Comparison of ENCODE assay signal across 18 cellular contexts in the genomic region with DNA sequence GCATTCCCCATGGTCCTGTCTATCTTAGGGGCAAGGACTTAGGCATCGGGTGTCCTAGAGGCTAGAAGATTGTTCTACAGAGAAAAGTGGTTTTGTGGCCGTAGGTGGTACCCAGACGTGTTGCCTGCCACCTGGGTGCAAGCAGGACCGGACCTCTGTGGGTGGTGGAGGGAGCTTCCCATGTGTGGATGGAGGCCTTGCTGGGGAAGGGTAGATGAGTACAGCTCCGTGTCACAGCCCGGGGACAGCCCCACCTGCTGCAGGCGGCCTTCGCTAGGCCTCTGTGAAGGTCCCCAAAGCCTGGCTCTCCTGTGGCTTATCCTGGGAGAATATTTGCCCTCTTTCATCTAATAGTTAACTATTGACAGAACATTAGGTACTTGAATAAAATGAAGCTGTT. TPM values are rescaled to one million over a fixed set of nuclear protein-coding genes. Genes with fewer than 3 reads are reported as not detected.
DNase-seq lines count a peak whose midpoint lies in the region; ATAC-seq and TF ChIP-seq lines count a peak whose summit lies in the region.
"Had no signal": no experiment of that assay in that cellular context is flagged by ENCODE, and none has a peak within 500 bp of the region (broad histone marks: within the 10 kb centered on the region; RNA-seq: fewer than 3 reads in every experiment).

No MANE protein-coding gene starts in this region.

- CTCF ChIA-PET in SK-N-SH (lab: Yijun Ruan, JAX), result interaction anchor here (1.0 to 1.6 kb wide), 3 partner anchors 11 to 100 kb away, joined by 3 read pairs; no protein-coding TSS in a partner anchor

- no peak for TF ChIP-seq POLR2A in right lobe of liver (IDR thresholded peaks at IDR 0.05)
- TF ChIP-seq POLR2A in prostate gland (IDR thresholded peaks at IDR 0.05), result no peak

- intact Hi-C loops in right lobe of liver (cut with DNase I), result no loop called here
- intact Hi-C loops in prostate gland (cut with DNase I), result no loop called here

- TF ChIP-seq CTCF in SK-N-SH (IDR thresholded peaks at IDR 0.05) (no peak), right lobe of liver (IDR thresholded peaks at IDR 0.05) (no peak), prostate gland (IDR thresholded peaks at IDR 0.05) (no peak), GM10266 (IDR thresholded peaks at IDR 0.05; ENCODE audit: control insufficient read depth, insufficient read depth, low read depth, missing control alignments) (no peak)

- 98% methylated on average over 8 of the region's 8 CpGs for WGBS in SK-N-SH (ENCODE audit: low lambda C conversion rate)
- 19% methylated on average over 3 of the region's 8 CpGs for WGBS in right lobe of liver (ENCODE audit: insufficient coverage, low coverage, low lambda C conversion rate, missing lambda C conversion rate)
- 94% methylated on average over 8 of the region's 8 CpGs for WGBS in prostate gland

- ATAC-seq in SK-N-SH treated with all-trans-retinoic acid at 6 μM for 48 hours (no peak), T-helper 17 cell (no peak), right lobe of liver (peak; percentile 33 to 70 (median 53))

- H3K9ac ChIP-seq in SK-N-SH (no peak overlapping the region), subcutaneous abdominal adipose tissue (ENCODE audit: low read length in 5 of 5) (no peak overlapping the region)

- H4K20me1 ChIP-seq in SK-N-SH (ENCODE audit: insufficient read depth), result peaks cover 61% of the 10 kb centered on the region

- no peaks in the 10 kb centered on the region for H3K9me2 ChIP-seq in SK-N-SH

- no peaks in the 10 kb centered on the region for H3K36me3 Mint-ChIP-seq in T-helper 17 cell (ENCODE audit: low read depth)
- H3K36me3 Mint-ChIP-seq: CD4-positive, CD25-positive, alpha-beta regulatory T cell had no signal

- peaks cover 4% of the 10 kb centered on the region for H3F3A ChIP-seq in SK-N-SH (replicated peaks; ENCODE audit: insufficient read depth)

- no peak overlapping the region for H2AFZ ChIP-seq in SK-N-SH (ENCODE audit: low read depth)

- TF ChIP-seq EP300 in SK-N-SH (IDR thresholded peaks at IDR 0.05; ENCODE audit: borderline replicate concordance in 1 of 2, low read depth in 1 of 2, low read length in 1 of 2), result no peak

- no peak overlapping the region for H3K4me3 ChIP-seq in SK-N-SH (ENCODE audit: low read depth in 2 of 2, low read length in 1 of 2)
- no peak overlapping the region for H3K4me3 ChIP-seq in right lobe of liver
- no peak overlapping the region for H3K4me3 ChIP-seq in subcutaneous abdominal adipose tissue (ENCODE audit: low read depth in 1 of 5, low read length in 5 of 5)
- no peak overlapping the region for H3K4me3 ChIP-seq in prostate gland

- peak overlapping the region; percentile 37 for H3K27ac Mint-ChIP-seq in T-helper 17 cell
- H3K27ac Mint-ChIP-seq: CD4-positive, CD25-positive, alpha-beta regulatory T cell had no signal

- H3K27me3 ChIP-seq in SK-N-SH (ENCODE audit: insufficient read depth) (no peaks in the 10 kb centered on the region), right lobe of liver (no peaks in the 10 kb centered on the region), subcutaneous abdominal adipose tissue (ENCODE audit: control insufficient read depth in 5 of 5, insufficient read depth in 4 of 5, low read length in 5 of 5) (no peaks in the 10 kb centered on the region), prostate gland (replicated peaks; ENCODE audit: insufficient read depth) (no peaks in the 10 kb centered on the region)

- H3K27ac ChIP-seq in SK-N-SH (ENCODE audit: low read depth in 2 of 2, low read length in 1 of 2) (peak overlapping the region in 1 of 2 experiments; percentile 74; a peak in 2 of 4 replicates), right lobe of liver (peak overlapping the region in 1 of 3 donors; percentile 42), subcutaneous abdominal adipose tissue (ENCODE audit: low read depth, low read length) (peak overlapping the region; percentile 72), prostate gland (no peak overlapping the region)
- H3K27ac ChIP-seq: 22Rv1 had no signal

- peaks cover 3% of the 10 kb centered on the region for H3K4me1 Mint-ChIP-seq in T-helper 17 cell
- H3K4me1 Mint-ChIP-seq: CD4-positive, CD25-positive, alpha-beta regulatory T cell had no signal

- H3K9me3 ChIP-seq in SK-N-SH, result no peaks in the 10 kb centered on the region
- no peaks in the 10 kb centered on the region for H3K9me3 ChIP-seq in T-helper 17 cell (ENCODE audit: control insufficient read depth, low read length, poor library complexity, severe bottlenecking)
- no peaks in the 10 kb centered on the region for H3K9me3 ChIP-seq in right lobe of liver
- peaks cover 3 to 6% (median 4%) of the 10 kb centered on the region in 5 donors for H3K9me3 ChIP-seq in subcutaneous abdominal adipose tissue (ENCODE audit: control insufficient read depth in 5 of 5, low read length in 5 of 5)
- H3K9me3 ChIP-seq in prostate gland, result no peaks in the 10 kb centered on the region
- H3K9me3 ChIP-seq: Caco-2 had no signal

- DNase-seq in SK-N-SH (no peak), T-helper 17 cell (no peak), right lobe of liver (no peak), prostate gland (ENCODE audit: low spot score) (no peak), GM10266 (ENCODE audit: extremely low spot score) (no peak)
- no peak for DNase-seq in activated CD4-positive, alpha-beta T cell treated with anti-CD3 and anti-CD28 coated beads for 4 hours
- DNase-seq: AML-193; Caco-2; CD4-positive, CD25-positive, alpha-beta regulatory T cell; KG1; MV-4-11; NCI-H1694 treated with DMSO at 0.1 percent for 48 hours; NCI-H510A; NCI-H748 treated with DMSO at 0.1 percent for 48 hours; SHP77 had no signal

- peaks cover 93% of the 10 kb centered on the region for H3K79me2 ChIP-seq in SK-N-SH (ENCODE audit: insufficient read depth)

- peaks cover 20% of the 10 kb centered on the region for H3K27me3 Mint-ChIP-seq in T-helper 17 cell

- H3K4me3 Mint-ChIP-seq in T-helper 17 cell, result no peak overlapping the region
- H3K4me3 Mint-ChIP-seq: CD4-positive, CD25-positive, alpha-beta regulatory T cell had no signal

- H3K4me1 ChIP-seq in SK-N-SH (ENCODE audit: control insufficient read depth in 1 of 2, insufficient read depth in 2 of 2, low read depth in 1 of 2, low read length in 1 of 2) (peaks cover 16 to 28% of the 10 kb centered on the region in 2 experiments), right lobe of liver (peaks cover 0 to 44% (median 12%) of the 10 kb centered on the region in 4 donors), subcutaneous abdominal adipose tissue (ENCODE audit: control insufficient read depth in 5 of 5, insufficient read depth in 5 of 5, low read length in 5 of 5) (peaks cover 0 to 64% (median 42%) of the 10 kb centered on the region in 5 donors), prostate gland (replicated peaks) (no peaks in the 10 kb centered on the region)
- H3K4me1 ChIP-seq: Caco-2 had no signal

- TF ChIP-seq RAD21 in SK-N-SH (IDR thresholded peaks at IDR 0.05; ENCODE audit: low read length), result no peak

- H3K4me2 ChIP-seq in SK-N-SH, result peak overlapping the region; percentile 68

- H3K36me3 ChIP-seq in SK-N-SH (replicated peaks in 1 of 2; ENCODE audit: control insufficient read depth in 1 of 2, insufficient read depth in 2 of 2, low read length in 1 of 2) (peaks cover 0 to 4% of the 10 kb centered on the region in 2 experiments), right lobe of liver (no peaks in the 10 kb centered on the region), subcutaneous abdominal adipose tissue (ENCODE audit: control insufficient read depth in 5 of 5, insufficient read depth in 5 of 5, low read length in 5 of 5) (no peaks in the 10 kb centered on the region), prostate gland (no peaks in the 10 kb centered on the region)

- POLR2A ChIA-PET in SK-N-SH (lab: Yijun Ruan, JAX), result interaction anchor here (0.6 kb wide), 1 partner anchor 32 kb away, joined by 3 read pairs; no protein-coding TSS in a partner anchor

TF ChIP-seq in SK-N-SH, 30 proteins besides CTCF, POLR2A, EP300 and RAD21 (continues in another document):
- TF ChIP-seq FOXM1 (IDR thresholded peaks at IDR 0.05; ENCODE audit: low read depth), result no peak
- TF ChIP-seq POLR2AphosphoS5 (IDR thresholded peaks at IDR 0.05; ENCODE audit: low read depth, low read length), result no peak
- TF ChIP-seq, protein P1, sequence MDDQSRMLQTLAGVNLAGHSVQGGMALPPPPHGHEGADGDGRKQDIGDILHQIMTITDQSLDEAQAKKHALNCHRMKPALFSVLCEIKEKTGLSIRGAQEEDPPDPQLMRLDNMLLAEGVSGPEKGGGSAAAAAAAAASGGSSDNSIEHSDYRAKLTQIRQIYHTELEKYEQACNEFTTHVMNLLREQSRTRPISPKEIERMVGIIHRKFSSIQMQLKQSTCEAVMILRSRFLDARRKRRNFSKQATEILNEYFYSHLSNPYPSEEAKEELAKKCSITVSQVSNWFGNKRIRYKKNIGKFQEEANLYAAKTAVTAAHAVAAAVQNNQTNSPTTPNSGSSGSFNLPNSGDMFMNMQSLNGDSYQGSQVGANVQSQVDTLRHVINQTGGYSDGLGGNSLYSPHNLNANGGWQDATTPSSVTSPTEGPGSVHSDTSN (IDR thresholded peaks at IDR 0.05), result no peak
- TF ChIP-seq JUND (IDR thresholded peaks at IDR 0.05), result no peak
- TF ChIP-seq TAF1 (IDR thresholded peaks at IDR 0.05; ENCODE audit: borderline replicate concordance, low read depth, low read length), result no peak
- no peak for TF ChIP-seq YY1 (IDR thresholded peaks at IDR 0.05; ENCODE audit: low read depth)

TF ChIP-seq in SK-N-SH treated with all-trans-retinoic acid at 6 μM for 48 hours, 23 proteins besides CTCF, POLR2A, EP300 and RAD21 (continues in another document):
- TF ChIP-seq CSDC2 (CRISPR knock-in tag; IDR thresholded peaks at IDR 0.05) (no peak), ARNTL (CRISPR knock-in tag; IDR thresholded peaks at IDR 0.05; ENCODE audit: borderline replicate concordance, low read depth) (no peak), SNAI2 (CRISPR knock-in tag; IDR thresholded peaks at IDR 0.05) (no peak)
- TF ChIP-seq, protein P2, sequence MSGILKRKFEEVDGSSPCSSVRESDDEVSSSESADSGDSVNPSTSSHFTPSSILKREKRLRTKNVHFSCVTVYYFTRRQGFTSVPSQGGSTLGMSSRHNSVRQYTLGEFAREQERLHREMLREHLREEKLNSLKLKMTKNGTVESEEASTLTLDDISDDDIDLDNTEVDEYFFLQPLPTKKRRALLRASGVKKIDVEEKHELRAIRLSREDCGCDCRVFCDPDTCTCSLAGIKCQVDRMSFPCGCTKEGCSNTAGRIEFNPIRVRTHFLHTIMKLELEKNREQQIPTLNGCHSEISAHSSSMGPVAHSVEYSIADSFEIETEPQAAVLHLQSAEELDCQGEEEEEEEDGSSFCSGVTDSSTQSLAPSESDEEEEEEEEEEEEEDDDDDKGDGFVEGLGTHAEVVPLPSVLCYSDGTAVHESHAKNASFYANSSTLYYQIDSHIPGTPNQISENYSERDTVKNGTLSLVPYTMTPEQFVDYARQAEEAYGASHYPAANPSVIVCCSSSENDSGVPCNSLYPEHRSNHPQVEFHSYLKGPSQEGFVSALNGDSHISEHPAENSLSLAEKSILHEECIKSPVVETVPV (CRISPR knock-in tag; IDR thresholded peaks at IDR 0.05), result no peak

RNA-seq across cellular contexts. Expression of a gene that starts 25.3 kb away (rescaled TPM):
- polyA plus RNA-seq in SK-N-SH (2012; rRNA removed), result 47.2 and 47.8 TPM in 2 replicates
- polyA plus RNA-seq in SK-N-SH (2012; cell fraction: cytosol; rRNA removed), result 20.8 and 27.3 TPM in 2 replicates
- 157 and 177 TPM in 2 replicates for polyA plus RNA-seq in SK-N-SH (2012; cell fraction: nucleus; rRNA removed)
- total RNA-seq in T-helper 17 cell, result 1 to 10 TPM; 6.1 to 7.3 TPM
- 10 to 100 TPM; 29.0 to 60.6 (median 43.1) TPM for total RNA-seq in right lobe of liver
- 10 to 100 TPM in 1 of 2 donors, 1 to 10 TPM in 1; 8.1 to 57.9 TPM for total RNA-seq in prostate gland

Comparison
In these comparisons a context has a peak if more than half of its experiments do, and no peak if none do; other contexts are left out.
1. ATAC-seq: peak in right lobe of liver (4 of 4); none in SK-N-SH treated with all-trans-retinoic acid at 6 μM for 48 hours (single experiment) and T-helper 17 cell (single experiment).